28 cellular contexts compared by ENCODE assay signal in the genomic region with DNA sequence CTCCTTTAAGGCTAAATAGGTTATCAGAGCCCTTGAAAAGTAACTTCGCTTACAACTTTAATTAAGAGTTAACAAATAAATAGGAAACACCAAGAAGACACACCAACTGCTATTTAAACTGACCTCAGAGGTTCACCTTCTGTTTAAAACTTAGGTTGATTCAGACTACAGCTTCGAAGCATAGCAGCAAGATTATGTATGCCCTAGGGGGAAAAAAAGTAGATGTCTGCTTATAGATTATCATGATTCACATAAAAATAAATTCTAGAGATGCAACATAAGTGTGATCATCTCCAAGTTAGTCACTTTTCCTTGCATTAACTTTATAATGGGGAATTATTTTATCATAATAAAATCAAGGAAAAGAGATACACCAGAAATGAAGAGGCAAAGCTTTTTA. TPM values are rescaled to one million over a fixed set of nuclear protein-coding genes. Genes with fewer than 3 reads are reported as not detected.
A peak's percentile ranks its signal among the peaks of the same experiment; 100 is the strongest.
DNase-seq lines count a peak whose midpoint lies in the region; ATAC-seq, FAIRE-seq and TF ChIP-seq lines count a peak whose summit lies in the region.
"Had no signal": no experiment of that assay in that cellular context is flagged by ENCODE, and none has a peak within 500 bp of the region (broad histone marks: within the 10 kb centered on the region; RNA-seq: fewer than 3 reads in every experiment).

No MANE protein-coding gene starts in this region.

- no peak for TF ChIP-seq CTCF in cardiac muscle cell (IDR thresholded peaks at IDR 0.05; ENCODE audit: low read depth, low read length)
- no peak for TF ChIP-seq CTCF in heart right ventricle (IDR thresholded peaks at IDR 0.05)
- no peak for TF ChIP-seq CTCF in RWPE2 (IDR thresholded peaks at IDR 0.05; ENCODE audit: poor library complexity, severe bottlenecking)
- TF ChIP-seq CTCF in foreskin keratinocyte (conservative IDR thresholded peaks at IDR 0.05): no peak
- TF ChIP-seq CTCF in dorsolateral prefrontal cortex (IDR thresholded peaks at IDR 0.05 in 54 of 56, conservative IDR thresholded peaks at IDR 0.05 in 2 of 56; ENCODE audit: low read depth in 1 of 56, partially characterized antibody in 56 of 56): no peak
- no peak for TF ChIP-seq CTCF in kidney (IDR thresholded peaks at IDR 0.05; ENCODE audit: borderline replicate concordance, extremely low read depth, insufficient read depth)

- DNase-seq in cardiac muscle cell (ENCODE audit: low read depth in 1 of 2, low spot score in 1 of 2): no peak
- DNase-seq in heart right ventricle: no peak
- no peak for DNase-seq in RWPE2 (ENCODE audit: low spot score)
- DNase-seq in foreskin keratinocyte: peak in 1 of 2 donors; percentile 64
- no peak for DNase-seq in dorsolateral prefrontal cortex
- no peak for DNase-seq in kidney
- DNase-seq in NOMO-1 treated with dmso at 0.1 percent for 144 hours (lab: John Stamatoyannopoulos, UW; ENCODE audit: unreplicated experiment): no peak
- DNase-seq: activated CD8-positive, alpha-beta memory T cell treated with anti-CD3 and anti-CD28 coated beads for 24 hours; amniotic stem cell; brain microvascular endothelial cell; Caco-2; DMS79; glutamatergic neuron; mesenchymal stem cell; NCI-H1092; NCI-H1694 treated with DMSO at 0.1 percent for 48 hours; NCI-H446 treated with DMSO at 0.1 percent for 48 hours; NCI-H82; psoas muscle; SIG-M5; stimulated activated CD8-positive, alpha-beta memory T cell treated with anti-CD3 and anti-CD28 coated beads, Interleukin-4, amount 100 ng/mL, for 48 hours; stimulated activated naive CD8-positive, alpha-beta T cell treated with anti-CD3 and anti-CD28 coated beads, Interleukin-15, amount 100 ng/mL, for 72 hours; uterus had no signal

- no peak overlapping the region for H3K9ac ChIP-seq in kidney (ENCODE audit: low read length in 2 of 2)
- H3K9ac ChIP-seq: BLaER1 had no signal

- H3K4me3 ChIP-seq in cardiac muscle cell: no peak overlapping the region
- no peak overlapping the region for H3K4me3 ChIP-seq in heart right ventricle
- no peak overlapping the region for H3K4me3 ChIP-seq in RWPE2 (ENCODE audit: severe bottlenecking)
- H3K4me3 ChIP-seq in dorsolateral prefrontal cortex: no peak overlapping the region
- H3K4me3 ChIP-seq in kidney (ENCODE audit: low read length in 2 of 2): no peak overlapping the region
- H3K4me3 ChIP-seq: BLaER1, psoas muscle, uterus had no signal

- ATAC-seq in heart right ventricle: no peak
- peak; percentile 52; the same call in 1 of the 3 replicates for ATAC-seq in RWPE2 (ENCODE audit: low read depth)
- ATAC-seq in foreskin keratinocyte: peak; percentile 74
- ATAC-seq: left lobe of liver; sciatic nerve; stimulated activated naive CD8-positive, alpha-beta T cell treated with anti-CD3 and anti-CD28 coated beads, Interleukin-15, amount 100 ng/mL, for 72 hours had no signal

- H3K9me3 ChIP-seq in cardiac muscle cell (ENCODE audit: low read depth) (no peaks in the 10 kb centered on the region), heart right ventricle (no peaks in the 10 kb centered on the region), RWPE2 (ENCODE audit: severe bottlenecking) (no peaks in the 10 kb centered on the region), kidney (ENCODE audit: control insufficient read depth in 1 of 2, low read length in 2 of 2) (no peaks in the 10 kb centered on the region)
- H3K9me3 ChIP-seq: BLaER1, Caco-2, psoas muscle, uterus had no signal

- H3K36me3 ChIP-seq in cardiac muscle cell (peaks cover 21% of the 10 kb centered on the region), heart right ventricle (peaks cover 0 to 35% (median 0%) of the 10 kb centered on the region in 9 donors), RWPE2 (ENCODE audit: low read depth) (peaks cover 45% of the 10 kb centered on the region), kidney (ENCODE audit: control insufficient read depth in 1 of 2, insufficient read depth in 2 of 2, low read length in 2 of 2) (peaks cover 2 to 6% of the 10 kb centered on the region in 2 donors)
- H3K36me3 ChIP-seq: brain microvascular endothelial cell, uterus had no signal

- H3K27ac ChIP-seq in cardiac muscle cell (peak overlapping the region; percentile 17), heart right ventricle (no peak overlapping the region), RWPE2 (ENCODE audit: poor library complexity, severe bottlenecking) (no peak overlapping the region), foreskin keratinocyte (no peak overlapping the region), dorsolateral prefrontal cortex (peak overlapping the region in 1 of 59 donors; percentile 15), kidney (ENCODE audit: low read depth in 2 of 2, low read length in 2 of 2) (no peak overlapping the region)
- H3K27ac ChIP-seq: BLaER1, brain microvascular endothelial cell, epithelial cell of prostate, uterus had no signal

- WGBS in heart right ventricle, 2 donors: 76 to 78% methylated on average over 2 of the region's 2 CpGs

- H3K4me1 ChIP-seq in cardiac muscle cell (ENCODE audit: low read depth) (no peaks in the 10 kb centered on the region), heart right ventricle (peaks cover 0 to 95% (median 60%) of the 10 kb centered on the region in 9 donors), RWPE2 (ENCODE audit: insufficient read depth, poor library complexity, severe bottlenecking) (peaks cover 14% of the 10 kb centered on the region), foreskin keratinocyte (peaks cover 17% of the 10 kb centered on the region), kidney (ENCODE audit: control insufficient read depth in 1 of 2, insufficient read depth in 1 of 2, low read depth in 1 of 2, low read length in 2 of 2) (peaks cover 2 to 8% of the 10 kb centered on the region in 2 donors)
- H3K4me1 ChIP-seq: BLaER1, Caco-2 had no signal

- no peak for FAIRE-seq in kidney (lab: Jason Lieb, UNC)
- FAIRE-seq: H1 had no signal

- intact Hi-C loops in heart right ventricle (cut with DNase I) (no loop called here), dorsolateral prefrontal cortex (cut with DNase I) (no loop called here), kidney (cut with DNase I) (no loop called here)

- H3K27me3 ChIP-seq in cardiac muscle cell (no peaks in the 10 kb centered on the region), heart right ventricle (no peaks in the 10 kb centered on the region), RWPE2 (ENCODE audit: insufficient read depth, poor library complexity, severe bottlenecking) (no peaks in the 10 kb centered on the region), foreskin keratinocyte (no peaks in the 10 kb centered on the region), dorsolateral prefrontal cortex (no peaks in the 10 kb centered on the region)
- H3K27me3 ChIP-seq: BLaER1, brain microvascular endothelial cell, uterus had no signal

RNA-seq across cellular contexts. Expression of gene PNISR, which starts 8.9 kb away (rescaled TPM):
- 84.6 and 217 TPM in 2 replicates for total RNA-seq in cardiac muscle cell
- 175 and 298 TPM in 2 replicates for polyA plus RNA-seq in cardiac muscle cell
- total RNA-seq in heart right ventricle: 10 to 100 TPM; 36.9 to 62.6 (median 50.1) TPM
- 100 to 1,000 TPM in 1 of 2 donors, 10 to 100 TPM in 1; 17.8 to 105 TPM for polyA plus RNA-seq in heart right ventricle
- total RNA-seq in foreskin keratinocyte: 43.6 and 43.9 TPM in 2 replicates
- polyA plus RNA-seq in foreskin keratinocyte: 18.7 and 19.6 TPM in 2 replicates
- 100 to 1,000 TPM; 139 to 271 (median 192) TPM for total RNA-seq in dorsolateral prefrontal cortex
- 97.1 TPM for total RNA-seq in kidney
- polyA plus RNA-seq in kidney (ENCODE audit: insufficient read depth, low read depth, low replicate concordance): 69.8 TPM

RNA-seq across cellular contexts. Expression of gene COQ3, which starts 22.2 kb away (rescaled TPM):
- total RNA-seq in cardiac muscle cell (4.6 and 5.1 TPM in 2 replicates), heart right ventricle (10 to 100 TPM; 22.4 to 41.5 (median 33.4) TPM), foreskin keratinocyte (16.6 and 17.7 TPM in 2 replicates), dorsolateral prefrontal cortex (10 to 100 TPM in 79 of 120 experiments, 1 to 10 TPM in 41; 3.5 to 21.5 (median 11.5) TPM), kidney (8.1 TPM)
- polyA plus RNA-seq in cardiac muscle cell (14.8 and 15.4 TPM in 2 replicates), heart right ventricle (10 to 100 TPM; 28.9 to 35.5 TPM), foreskin keratinocyte (20.1 and 25.0 TPM in 2 replicates), kidney (ENCODE audit: insufficient read depth, low read depth, low replicate concordance) (18.7 TPM)

Comparison
In these comparisons a context has a peak if more than half of its experiments do, and no peak if none do; other contexts are left out.
1. ATAC-seq: peak in RWPE2 (single experiment) and foreskin keratinocyte (single experiment); none in heart right ventricle (0 of 8).